In the genomic region with DNA sequence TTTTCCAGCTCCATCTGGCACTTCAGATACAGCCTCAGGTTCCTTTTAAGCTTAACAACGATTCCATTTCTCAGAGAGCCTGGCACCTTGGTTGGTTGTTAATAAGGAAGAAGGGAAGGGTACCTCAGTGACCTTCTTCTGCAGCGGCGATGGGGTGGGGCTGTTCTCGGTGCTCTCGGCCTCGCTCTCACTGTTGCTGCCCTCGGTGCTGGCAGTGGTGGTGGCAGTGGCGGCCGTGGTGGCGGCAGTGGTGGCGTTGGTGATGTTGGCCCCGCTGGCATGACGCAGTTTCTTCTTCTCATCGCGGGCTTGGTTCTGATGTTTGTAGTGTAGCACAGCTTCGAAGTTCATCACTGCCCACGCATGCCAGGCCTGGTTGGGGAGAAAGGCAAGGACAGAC, we compare ENCODE assay signal across 1 cellular context.
TF ChIP-seq lines count a peak whose summit lies in the region.

No MANE protein-coding gene starts in this region.

TF ChIP-seq in H1, 55 proteins besides CTCF, POLR2A, EP300 and RAD21:
- TF ChIP-seq POLR2AphosphoS5 (IDR thresholded peaks at IDR 0.05; ENCODE audit: low read depth, low read length) (no peak), MAFK (IDR thresholded peaks at IDR 0.05; ENCODE audit: low read depth, low read length) (no peak), CHD2 (IDR thresholded peaks at IDR 0.05; ENCODE audit: low read length) (no peak), ZNF274 (IDR thresholded peaks at IDR 0.05; ENCODE audit: borderline replicate concordance, extremely low read depth, low read length) (no peak), KDM5A (IDR thresholded peaks at IDR 0.05; ENCODE audit: low read length) (no peak), SP4 (IDR thresholded peaks at IDR 0.05; ENCODE audit: low read length) (no peak), GABPA (IDR thresholded peaks at IDR 0.05; ENCODE audit: borderline replicate concordance, insufficient read depth, low read length) (no peak)
